In genomic region chr1:152514715-152515453, GRCh38 we compare ENCODE assay signal across 19 cellular contexts. TPM values are rescaled to one million over a fixed set of nuclear protein-coding genes. Genes with fewer than 3 reads are reported as not detected.
DNase-seq lines count a peak whose midpoint lies in the region; ATAC-seq, FAIRE-seq and TF ChIP-seq lines count a peak whose summit lies in the region.
"Had no signal": no experiment of that assay in that cellular context is flagged by ENCODE, and none has a peak within 500 bp of the region (broad histone marks: within the 10 kb centered on the region; RNA-seq: fewer than 3 reads in every experiment).

No MANE protein-coding gene starts in this region.

- no peaks in the 10 kb centered on the region for H3K9me2 ChIP-seq in GM23338 (ENCODE audit: insufficient read depth)

- no peaks in the 10 kb centered on the region for H3K9me3 Mint-ChIP-seq in GM23338
- no peaks in the 10 kb centered on the region for H3K9me3 Mint-ChIP-seq in astrocyte (ENCODE audit: unreplicated experiment)
- H3K9me3 Mint-ChIP-seq: activated CD4-positive, alpha-beta T cell treated with anti-CD3 and anti-CD28 coated beads, Interleukin-2, amount 10 ng/mL, durations not matched to agents 7 days and 5 days; activated naive CD4-positive, alpha-beta T cell treated with anti-CD3 and anti-CD28 coated beads, Interleukin-2, amount 50 U/mL, for 72 hours; IgD-negative memory B cell; memory B cell had no signal

- H3K27me3 ChIP-seq in GM23338 (ENCODE audit: insufficient read depth) (peaks cover 41% of the 10 kb centered on the region), astrocyte (ENCODE audit: insufficient read depth, low read length) (peaks cover 10% of the 10 kb centered on the region), iPS-20b (ENCODE audit: insufficient read depth, low read length) (peaks cover 41% of the 10 kb centered on the region), subcutaneous abdominal adipose tissue (ENCODE audit: control insufficient read depth in 5 of 5, insufficient read depth in 4 of 5, low read length in 5 of 5) (peaks cover 28 to 48% (median 35%) of the 10 kb centered on the region in 5 donors)
- H3K27me3 ChIP-seq: BLaER1 treated with 17β-estradiol and CSF1 and Interleukin-3, amounts not matched to agents 10 nM and 100 nM had no signal

- H3F3A ChIP-seq in GM23338 (replicated peaks; ENCODE audit: low read depth): no peaks in the 10 kb centered on the region

- H4K20me1 ChIP-seq in GM23338 (replicated peaks; ENCODE audit: insufficient read depth) (no peaks in the 10 kb centered on the region), astrocyte (ENCODE audit: insufficient read depth, low read length) (no peaks in the 10 kb centered on the region)
- H4K20me1 ChIP-seq: BLaER1 treated with 17β-estradiol and CSF1 and Interleukin-3, amounts not matched to agents 10 nM and 100 nM had no signal

- no peak for DNase-seq in GM23338 (ENCODE audit: low spot score)
- DNase-seq in astrocyte (ENCODE audit: low read depth): no peak
- DNase-seq in hepatic stellate cell (ENCODE audit: low spot score): no peak
- DNase-seq in COLO668 (lab: John Stamatoyannopoulos, UW; ENCODE audit: unreplicated experiment): no peak
- DNase-seq: activated CD4-positive, alpha-beta T cell treated with anti-CD3 and anti-CD28 coated beads, Interleukin-2, amount 10 ng/mL, durations not matched to agents 7 days and 5 days; activated T-cell treated with anti-CD3 and anti-CD28 coated beads for 4 hours; effector CD4-positive, alpha-beta T cell; NCI-H2107; NCI-H526 treated with DMSO at 0.1 percent for 48 hours; stimulated activated CD4-positive, alpha-beta T cell treated with anti-CD3 and anti-CD28 coated beads, Interleukin-2, amount 100 ng/mL, for 48 hours had no signal

- H3K4me3 Mint-ChIP-seq in GM23338 (peak overlapping the region; percentile 68), astrocyte (ENCODE audit: unreplicated experiment) (peak overlapping the region; percentile 2)
- H3K4me3 Mint-ChIP-seq: activated CD4-positive, alpha-beta T cell treated with anti-CD3 and anti-CD28 coated beads, Interleukin-2, amount 10 ng/mL, durations not matched to agents 7 days and 5 days; memory B cell had no signal

- H3K27ac ChIP-seq in GM23338 (ENCODE audit: low read depth) (no peak overlapping the region), astrocyte (ENCODE audit: low read depth, low read length) (no peak overlapping the region), iPS-20b (ENCODE audit: low read length) (no peak overlapping the region), subcutaneous abdominal adipose tissue (ENCODE audit: low read depth, low read length) (no peak overlapping the region)
- H3K27ac ChIP-seq: BLaER1 treated with 17β-estradiol and CSF1 and Interleukin-3, amounts not matched to agents 10 nM and 100 nM had no signal

- H3K4me3 ChIP-seq in GM23338 (peak overlapping the region; percentile 52), astrocyte (ENCODE audit: insufficient read depth, low read depth, low read length) (no peak overlapping the region), iPS-20b (ENCODE audit: low read length) (peak overlapping the region; percentile 50), subcutaneous abdominal adipose tissue (ENCODE audit: low read depth in 1 of 5, low read length in 5 of 5) (peak overlapping the region in 4 of 5 donors; percentile 9 to 36 (median 28))
- H3K4me3 ChIP-seq: BLaER1 treated with 17β-estradiol and CSF1 and Interleukin-3, amounts not matched to agents 10 nM and 100 nM had no signal

- H3K4me2 ChIP-seq in GM23338 (peak overlapping the region; percentile 83), astrocyte (ENCODE audit: low read length) (peak overlapping the region; percentile 30)
- H3K4me2 ChIP-seq: BLaER1 treated with 17β-estradiol and CSF1 and Interleukin-3, amounts not matched to agents 10 nM and 100 nM had no signal

- no peaks in the 10 kb centered on the region for H3K36me3 ChIP-seq in GM23338 (ENCODE audit: insufficient read depth)
- H3K36me3 ChIP-seq in astrocyte (ENCODE audit: insufficient read depth, low read length): no peaks in the 10 kb centered on the region
- no peaks in the 10 kb centered on the region for H3K36me3 ChIP-seq in iPS-20b (ENCODE audit: insufficient read depth, low read depth, low read length)
- no peaks in the 10 kb centered on the region for H3K36me3 ChIP-seq in subcutaneous abdominal adipose tissue (ENCODE audit: control insufficient read depth in 5 of 5, insufficient read depth in 5 of 5, low read length in 5 of 5)
- H3K36me3 ChIP-seq: BLaER1 treated with 17β-estradiol and CSF1 and Interleukin-3, amounts not matched to agents 10 nM and 100 nM had no signal

- H3K9me3 ChIP-seq in astrocyte (ENCODE audit: insufficient read depth, low read depth, low read length) (no peaks in the 10 kb centered on the region), iPS-20b (ENCODE audit: insufficient read depth, low read depth, low read length) (peaks cover 76% of the 10 kb centered on the region), subcutaneous abdominal adipose tissue (ENCODE audit: control insufficient read depth in 5 of 5, low read length in 5 of 5) (no peaks in the 10 kb centered on the region)
- H3K9me3 ChIP-seq: BLaER1 treated with 17β-estradiol and CSF1 and Interleukin-3, amounts not matched to agents 10 nM and 100 nM had no signal

- peak overlapping the region; percentile 99 for H2AFZ ChIP-seq in GM23338
- no peak overlapping the region for H2AFZ ChIP-seq in astrocyte (ENCODE audit: low read depth, low read length)

- H3K4me1 Mint-ChIP-seq in GM23338 (peaks cover 6% of the 10 kb centered on the region; the same call in 2 of the 3 replicates), astrocyte (ENCODE audit: low read depth, unreplicated experiment) (no peaks in the 10 kb centered on the region)

- peaks cover 3% of the 10 kb centered on the region; the same call in 1 of the 2 replicates for H3K4me1 ChIP-seq in GM23338 (ENCODE audit: insufficient read depth)
- H3K4me1 ChIP-seq in astrocyte (ENCODE audit: insufficient read depth, low read length): no peaks in the 10 kb centered on the region
- no peaks in the 10 kb centered on the region for H3K4me1 ChIP-seq in iPS-20b (ENCODE audit: insufficient read depth, low read length)
- H3K4me1 ChIP-seq in subcutaneous abdominal adipose tissue (ENCODE audit: control insufficient read depth in 5 of 5, insufficient read depth in 5 of 5, low read length in 5 of 5): peaks cover 0 to 13% (median 8%) of the 10 kb centered on the region in 5 donors

- ATAC-seq in GM23338 (no peak), GM18511 (IDR thresholded peaks at IDR 0.05; ENCODE audit: unreplicated experiment) (no peak)
- ATAC-seq: activated naive CD4-positive, alpha-beta T cell treated with anti-CD3 and anti-CD28 coated beads, Interleukin-2, amount 50 U/mL, for 72 hours had no signal

- peaks cover 25% of the 10 kb centered on the region for H3K27me3 Mint-ChIP-seq in GM23338 (ENCODE audit: insufficient read depth, low read depth, poor library complexity)
- peaks cover 54% of the 10 kb centered on the region for H3K27me3 Mint-ChIP-seq in astrocyte (ENCODE audit: low read depth, unreplicated experiment)

- FAIRE-seq in astrocyte (lab: Jason Lieb, UNC): no peak
- FAIRE-seq: TTC549 had no signal

- no peak for TF ChIP-seq CTCF in GM23338 (conservative IDR thresholded peaks at IDR 0.05; ENCODE audit: low read depth in 2 of 2)
- no peak for TF ChIP-seq CTCF in astrocyte (IDR thresholded peaks at IDR 0.05; ENCODE audit: insufficient read depth, low read depth, low read length)

- H3K36me3 Mint-ChIP-seq in GM23338 (ENCODE audit: low read depth) (no peaks in the 10 kb centered on the region), astrocyte (ENCODE audit: low read depth, unreplicated experiment) (no peaks in the 10 kb centered on the region)
- H3K36me3 Mint-ChIP-seq: activated naive CD4-positive, alpha-beta T cell treated with anti-CD3 and anti-CD28 coated beads, Interleukin-2, amount 50 U/mL, for 72 hours; IgD-negative memory B cell; memory B cell had no signal

- H3K27ac Mint-ChIP-seq in GM23338 (no peak overlapping the region), astrocyte (ENCODE audit: unreplicated experiment) (no peak overlapping the region)
- H3K27ac Mint-ChIP-seq: activated CD4-positive, alpha-beta T cell treated with anti-CD3 and anti-CD28 coated beads, Interleukin-2, amount 10 ng/mL, durations not matched to agents 7 days and 5 days; activated naive CD4-positive, alpha-beta T cell treated with anti-CD3 and anti-CD28 coated beads, Interleukin-2, amount 50 U/mL, for 72 hours; IgD-negative memory B cell; memory B cell had no signal

- H3K9ac ChIP-seq in astrocyte (ENCODE audit: low read length) (no peak overlapping the region), iPS-20b (ENCODE audit: low read depth, low read length) (no peak overlapping the region), subcutaneous abdominal adipose tissue (ENCODE audit: low read length in 5 of 5) (no peak overlapping the region)
- H3K9ac ChIP-seq: BLaER1 treated with 17β-estradiol and CSF1 and Interleukin-3, amounts not matched to agents 10 nM and 100 nM had no signal

- no peaks in the 10 kb centered on the region for H3K79me2 ChIP-seq in GM23338 (replicated peaks; ENCODE audit: insufficient read depth)
- no peaks in the 10 kb centered on the region for H3K79me2 ChIP-seq in astrocyte (ENCODE audit: insufficient read depth, low read length)

TF ChIP-seq in GM23338, 12 proteins besides CTCF, POLR2A, EP300 and RAD21:
- TF ChIP-seq EZH2 (IDR thresholded peaks at IDR 0.05; ENCODE audit: low read depth, unreplicated experiment): peak; percentile 25
- TF ChIP-seq NANOG (IDR thresholded peaks at IDR 0.05; ENCODE audit: borderline replicate concordance): no peak

RNA-seq across cellular contexts. Expression of gene CRCT1, which starts 0.6 kb away (rescaled TPM):
- total RNA-seq in GM23338 (2014; rRNA removed; shearing (Covaris generic)): not detected in 2 replicates
- polyA plus RNA-seq in GM23338 (2016; fragmentation: Nextera tagmentation; extraction: Ambion mirVana): not detected in 2 replicates
- not detected in 2 replicates for total RNA-seq in astrocyte
- total RNA-seq: activated CD4-positive, alpha-beta T cell treated with anti-CD3 and anti-CD28 coated beads, Interleukin-2, amount 10 ng/mL, durations not matched to agents 7 days and 5 days; activated naive CD4-positive, alpha-beta T cell treated with anti-CD3 and anti-CD28 coated beads, Interleukin-2, amount 50 U/mL, for 72 hours had no signal
- polyA plus RNA-seq: IgD-negative memory B cell, neural cell had no signal

RNA-seq across cellular contexts. Expression of gene LCE5A, which starts 4.3 kb away (rescaled TPM):
- not detected in 2 replicates for total RNA-seq in GM23338 (2014; rRNA removed; shearing (Covaris generic))
- polyA plus RNA-seq in GM23338 (2016; fragmentation: Nextera tagmentation; extraction: Ambion mirVana): not detected in 2 replicates
- not detected in 2 replicates for total RNA-seq in astrocyte
- total RNA-seq: activated CD4-positive, alpha-beta T cell treated with anti-CD3 and anti-CD28 coated beads, Interleukin-2, amount 10 ng/mL, durations not matched to agents 7 days and 5 days; activated naive CD4-positive, alpha-beta T cell treated with anti-CD3 and anti-CD28 coated beads, Interleukin-2, amount 50 U/mL, for 72 hours had no signal
- polyA plus RNA-seq: IgD-negative memory B cell, neural cell had no signal

RNA-seq across cellular contexts. Expression of gene LCE3E, which starts 51.7 kb away (rescaled TPM):
- not detected in 2 replicates for total RNA-seq in GM23338 (2014; rRNA removed; shearing (Covaris generic))
- polyA plus RNA-seq in GM23338 (2016; fragmentation: Nextera tagmentation; extraction: Ambion mirVana): not detected in 2 replicates
- not detected in 2 replicates for total RNA-seq in astrocyte
- total RNA-seq: activated CD4-positive, alpha-beta T cell treated with anti-CD3 and anti-CD28 coated beads, Interleukin-2, amount 10 ng/mL, durations not matched to agents 7 days and 5 days; activated naive CD4-positive, alpha-beta T cell treated with anti-CD3 and anti-CD28 coated beads, Interleukin-2, amount 50 U/mL, for 72 hours had no signal
- polyA plus RNA-seq: IgD-negative memory B cell, neural cell had no signal
